ENCODE assay signal across 7 cellular contexts in the genomic region with DNA sequence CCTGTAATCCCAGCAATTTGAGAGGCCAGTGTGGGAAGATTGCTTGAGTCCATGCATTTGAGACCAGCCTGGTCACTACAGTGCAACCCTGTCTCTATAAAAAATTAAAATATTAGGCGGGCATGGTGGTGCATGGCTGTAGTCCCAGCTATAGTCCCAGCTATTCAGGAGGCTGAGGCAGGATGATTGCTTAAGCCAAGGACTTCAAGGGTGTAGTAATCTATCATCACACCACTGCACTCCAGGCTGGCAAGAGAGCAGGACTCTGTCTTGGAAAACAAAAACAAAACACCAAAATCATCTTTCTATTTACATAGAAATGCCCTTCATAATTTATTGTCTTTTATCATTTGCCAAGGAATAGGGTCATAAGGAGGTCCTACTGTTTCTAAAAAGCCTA.
"Had no signal": no experiment of that assay in that cellular context is flagged by ENCODE, and none has a peak within 500 bp of the region (broad histone marks: within the 10 kb centered on the region; RNA-seq: fewer than 3 reads in every experiment).

No MANE protein-coding gene starts in this region.

- H3K4me3 ChIP-seq: K562 had no signal

- H3K27ac ChIP-seq: HL-60 had no signal

- H3K4me1 Mint-ChIP-seq: IgD-negative memory B cell had no signal

- FAIRE-seq: HepG2, HTR-8/SVneo, K562 had no signal

- ATAC-seq: HepG2, K562 had no signal

- DNase-seq: IMR-90, KBM-7 had no signal

- H3K4me3 Mint-ChIP-seq: IgD-negative memory B cell had no signal

- H3K27me3 Mint-ChIP-seq: IgD-negative memory B cell had no signal

- H3K27ac Mint-ChIP-seq: IgD-negative memory B cell had no signal
